In the genomic region with DNA sequence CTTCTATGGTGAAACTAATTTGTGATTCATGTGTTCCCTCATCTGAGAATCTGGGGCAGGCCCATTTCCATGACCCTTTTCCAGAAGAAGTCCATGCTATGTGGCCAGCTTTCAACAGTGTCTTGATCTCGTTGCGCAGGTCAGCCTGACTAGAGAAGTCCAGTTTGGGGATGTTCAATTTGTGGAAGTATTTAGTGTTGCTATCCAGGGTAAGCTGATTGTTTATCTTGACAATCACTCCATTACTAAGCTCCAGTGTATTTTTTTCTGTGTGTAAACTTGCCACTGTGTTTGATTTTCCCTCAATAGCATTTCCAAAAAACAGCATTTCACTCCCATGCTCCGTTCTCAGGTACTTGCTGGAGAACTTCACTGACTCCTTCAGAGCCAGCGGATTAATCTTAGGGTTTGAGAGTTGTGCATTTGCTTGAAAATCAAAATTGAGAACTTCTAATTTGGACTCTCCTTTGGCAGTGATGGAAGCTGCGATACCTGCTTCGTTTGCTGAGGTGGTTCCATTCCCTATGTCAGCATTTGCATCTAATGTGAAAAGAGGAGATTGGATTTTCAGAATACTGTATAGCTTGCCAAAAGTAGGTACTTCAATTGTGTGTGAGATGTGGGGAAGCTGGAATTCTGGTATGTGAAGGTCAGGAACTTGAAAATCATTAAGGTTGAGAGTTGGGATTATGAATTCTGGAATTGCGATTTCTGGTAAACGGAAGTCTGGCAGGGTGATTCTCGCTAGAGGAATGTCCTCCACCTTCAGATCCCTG, we compare ENCODE assay signal across 1 cellular context.
TF ChIP-seq lines count a peak whose summit lies in the region.

No MANE protein-coding gene starts in this region.

TF ChIP-seq in HepG2, 621 proteins besides CTCF, POLR2A, EP300 and RAD21 (continued from another document and continues in another):
- peak; percentile 82; the same call in 1 of the 2 replicates for TF ChIP-seq TIGD3 (CRISPR knock-in tag; IDR thresholded peaks at IDR 0.05; ENCODE audit: borderline replicate concordance)
- TF ChIP-seq U2AF1 (optimal IDR thresholded peaks at IDR 0.05; ENCODE audit: low read depth, low read length) = no peak
- TF ChIP-seq ZNF331 (CRISPR knock-in tag; IDR thresholded peaks at IDR 0.05) = no peak
- no peak for TF ChIP-seq ZNF615 (CRISPR knock-in tag; IDR thresholded peaks at IDR 0.05; ENCODE audit: borderline replicate concordance)
- TF ChIP-seq, protein P1, sequence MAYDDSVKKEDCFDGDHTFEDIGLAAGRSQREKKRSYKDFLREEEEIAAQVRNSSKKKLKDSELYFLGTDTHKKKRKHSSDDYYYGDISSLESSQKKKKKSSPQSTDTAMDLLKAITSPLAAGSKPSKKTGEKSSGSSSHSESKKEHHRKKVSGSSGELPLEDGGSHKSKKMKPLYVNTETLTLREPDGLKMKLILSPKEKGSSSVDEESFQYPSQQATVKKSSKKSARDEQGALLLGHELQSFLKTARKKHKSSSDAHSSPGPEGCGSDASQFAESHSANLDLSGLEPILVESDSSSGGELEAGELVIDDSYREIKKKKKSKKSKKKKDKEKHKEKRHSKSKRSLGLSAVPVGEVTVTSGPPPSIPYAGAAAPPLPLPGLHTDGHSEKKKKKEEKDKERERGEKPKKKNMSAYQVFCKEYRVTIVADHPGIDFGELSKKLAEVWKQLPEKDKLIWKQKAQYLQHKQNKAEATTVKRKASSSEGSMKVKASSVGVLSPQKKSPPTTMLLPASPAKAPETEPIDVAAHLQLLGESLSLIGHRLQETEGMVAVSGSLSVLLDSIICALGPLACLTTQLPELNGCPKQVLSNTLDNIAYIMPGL (CRISPR knock-in tag; IDR thresholded peaks at IDR 0.05; ENCODE audit: borderline replicate concordance in 1 of 2, low read depth in 1 of 2) = peak; percentile 2 to 32; a peak in 1 of 4 replicates
- no peak; the same call in 1 of the 2 replicates for TF ChIP-seq NKX3-1 (CRISPR knock-in tag; IDR thresholded peaks at IDR 0.05)
- TF ChIP-seq, protein P2, sequence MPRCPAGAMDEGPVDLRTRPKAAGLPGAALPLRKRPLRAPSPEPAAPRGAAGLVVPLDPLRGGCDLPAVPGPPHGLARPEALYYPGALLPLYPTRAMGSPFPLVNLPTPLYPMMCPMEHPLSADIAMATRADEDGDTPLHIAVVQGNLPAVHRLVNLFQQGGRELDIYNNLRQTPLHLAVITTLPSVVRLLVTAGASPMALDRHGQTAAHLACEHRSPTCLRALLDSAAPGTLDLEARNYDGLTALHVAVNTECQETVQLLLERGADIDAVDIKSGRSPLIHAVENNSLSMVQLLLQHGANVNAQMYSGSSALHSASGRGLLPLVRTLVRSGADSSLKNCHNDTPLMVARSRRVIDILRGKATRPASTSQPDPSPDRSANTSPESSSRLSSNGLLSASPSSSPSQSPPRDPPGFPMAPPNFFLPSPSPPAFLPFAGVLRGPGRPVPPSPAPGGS (CRISPR knock-in tag; IDR thresholded peaks at IDR 0.05) = no peak
- no peak for TF ChIP-seq KDM5A (IDR thresholded peaks at IDR 0.05; ENCODE audit: borderline replicate concordance, low read length)
- no peak for TF ChIP-seq HOXA7 (CRISPR knock-in tag; IDR thresholded peaks at IDR 0.05)
- TF ChIP-seq, protein P3, sequence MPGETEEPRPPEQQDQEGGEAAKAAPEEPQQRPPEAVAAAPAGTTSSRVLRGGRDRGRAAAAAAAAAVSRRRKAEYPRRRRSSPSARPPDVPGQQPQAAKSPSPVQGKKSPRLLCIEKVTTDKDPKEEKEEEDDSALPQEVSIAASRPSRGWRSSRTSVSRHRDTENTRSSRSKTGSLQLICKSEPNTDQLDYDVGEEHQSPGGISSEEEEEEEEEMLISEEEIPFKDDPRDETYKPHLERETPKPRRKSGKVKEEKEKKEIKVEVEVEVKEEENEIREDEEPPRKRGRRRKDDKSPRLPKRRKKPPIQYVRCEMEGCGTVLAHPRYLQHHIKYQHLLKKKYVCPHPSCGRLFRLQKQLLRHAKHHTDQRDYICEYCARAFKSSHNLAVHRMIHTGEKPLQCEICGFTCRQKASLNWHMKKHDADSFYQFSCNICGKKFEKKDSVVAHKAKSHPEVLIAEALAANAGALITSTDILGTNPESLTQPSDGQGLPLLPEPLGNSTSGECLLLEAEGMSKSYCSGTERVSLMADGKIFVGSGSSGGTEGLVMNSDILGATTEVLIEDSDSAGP (CRISPR knock-in tag; IDR thresholded peaks at IDR 0.05; ENCODE audit: borderline replicate concordance) = no peak
- peak; percentile 42; the same call in 1 of the 2 replicates for TF ChIP-seq SIN3A (IDR thresholded peaks at IDR 0.05; ENCODE audit: borderline replicate concordance, low read depth, low read length)
- TF ChIP-seq ZNF253 (CRISPR knock-in tag; IDR thresholded peaks at IDR 0.05; ENCODE audit: borderline replicate concordance) = no peak
- TF ChIP-seq SSRP1 (CRISPR knock-in tag; IDR thresholded peaks at IDR 0.05) = peak; percentile 69
- TF ChIP-seq PHB2 (IDR thresholded peaks at IDR 0.05; ENCODE audit: partially characterized antibody) = no peak
- TF ChIP-seq, protein P4, sequence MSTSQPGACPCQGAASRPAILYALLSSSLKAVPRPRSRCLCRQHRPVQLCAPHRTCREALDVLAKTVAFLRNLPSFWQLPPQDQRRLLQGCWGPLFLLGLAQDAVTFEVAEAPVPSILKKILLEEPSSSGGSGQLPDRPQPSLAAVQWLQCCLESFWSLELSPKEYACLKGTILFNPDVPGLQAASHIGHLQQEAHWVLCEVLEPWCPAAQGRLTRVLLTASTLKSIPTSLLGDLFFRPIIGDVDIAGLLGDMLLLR (CRISPR knock-in tag; IDR thresholded peaks at IDR 0.05) = no peak
- TF ChIP-seq, protein P5, sequence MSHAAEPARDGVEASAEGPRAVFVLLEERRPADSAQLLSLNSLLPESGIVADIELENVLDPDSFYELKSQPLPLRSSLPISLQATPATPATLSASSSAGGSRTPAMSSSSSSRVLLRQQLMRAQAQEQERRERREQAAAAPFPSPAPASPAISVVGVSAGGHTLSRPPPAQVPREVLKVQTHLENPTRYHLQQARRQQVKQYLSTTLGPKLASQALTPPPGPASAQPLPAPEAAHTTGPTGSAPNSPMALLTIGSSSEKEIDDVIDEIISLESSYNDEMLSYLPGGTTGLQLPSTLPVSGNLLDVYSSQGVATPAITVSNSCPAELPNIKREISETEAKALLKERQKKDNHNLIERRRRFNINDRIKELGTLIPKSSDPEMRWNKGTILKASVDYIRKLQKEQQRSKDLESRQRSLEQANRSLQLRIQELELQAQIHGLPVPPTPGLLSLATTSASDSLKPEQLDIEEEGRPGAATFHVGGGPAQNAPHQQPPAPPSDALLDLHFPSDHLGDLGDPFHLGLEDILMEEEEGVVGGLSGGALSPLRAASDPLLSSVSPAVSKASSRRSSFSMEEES (CRISPR knock-in tag; IDR thresholded peaks at IDR 0.05) = no peak; the same call in 1 of the 2 replicates
- TF ChIP-seq NCOA5 (CRISPR knock-in tag; IDR thresholded peaks at IDR 0.05) = peak; percentile 22
- TF ChIP-seq DMTF1 (CRISPR knock-in tag; IDR thresholded peaks at IDR 0.05) = no peak
- no peak for TF ChIP-seq ZNF644 (CRISPR knock-in tag; IDR thresholded peaks at IDR 0.05; ENCODE audit: low read depth)
- no peak for TF ChIP-seq HIVEP1 (CRISPR knock-in tag; IDR thresholded peaks at IDR 0.05)
- no peak for TF ChIP-seq FOSL2 (CRISPR knock-in tag; IDR thresholded peaks at IDR 0.05)
- TF ChIP-seq ZNF326 (CRISPR knock-in tag; IDR thresholded peaks at IDR 0.05; ENCODE audit: borderline replicate concordance) = no peak
- TF ChIP-seq ZIK1 (CRISPR knock-in tag; IDR thresholded peaks at IDR 0.05; ENCODE audit: borderline replicate concordance, low read depth) = no peak
- no peak for TF ChIP-seq PHF8 (CRISPR knock-in tag; IDR thresholded peaks at IDR 0.05)
- TF ChIP-seq GTF3A (CRISPR knock-in tag; conservative IDR thresholded peaks at IDR 0.05) = 0 out of 2 replicates have a peak, but pooled peaks have one; percentile 71
- no peak for TF ChIP-seq ZEB1 (IDR thresholded peaks at IDR 0.05; ENCODE audit: insufficient replicate concordance, low read depth)
- no peak; the same call in 1 of the 2 replicates for TF ChIP-seq CREB3 (CRISPR knock-in tag; IDR thresholded peaks at IDR 0.05)
- no peak for TF ChIP-seq SIX4 (CRISPR knock-in tag; IDR thresholded peaks at IDR 0.05)
- TF ChIP-seq KAT7 (CRISPR knock-in tag; IDR thresholded peaks at IDR 0.05; ENCODE audit: borderline replicate concordance) = no peak
- TF ChIP-seq FOXJ3 (CRISPR knock-in tag; IDR thresholded peaks at IDR 0.05; ENCODE audit: borderline replicate concordance) = no peak
- TF ChIP-seq, protein P6, sequence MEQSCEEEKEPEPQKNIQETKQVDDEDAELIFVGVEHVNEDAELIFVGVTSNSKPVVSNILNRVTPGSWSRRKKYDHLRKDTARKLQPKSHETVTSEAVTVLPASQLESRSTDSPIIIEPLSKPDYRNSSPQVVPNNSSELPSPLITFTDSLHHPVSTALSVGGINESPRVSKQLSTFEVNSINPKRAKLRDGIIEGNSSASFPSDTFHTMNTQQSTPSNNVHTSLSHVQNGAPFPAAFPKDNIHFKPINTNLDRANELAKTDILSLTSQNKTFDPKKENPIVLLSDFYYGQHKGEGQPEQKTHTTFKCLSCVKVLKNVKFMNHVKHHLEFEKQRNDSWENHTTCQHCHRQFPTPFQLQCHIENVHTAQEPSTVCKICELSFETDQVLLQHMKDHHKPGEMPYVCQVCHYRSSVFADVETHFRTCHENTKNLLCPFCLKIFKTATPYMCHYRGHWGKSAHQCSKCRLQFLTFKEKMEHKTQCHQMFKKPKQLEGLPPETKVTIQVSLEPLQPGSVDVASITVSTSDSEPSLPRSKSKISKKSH (CRISPR knock-in tag; IDR thresholded peaks at IDR 0.05; ENCODE audit: borderline replicate concordance) = no peak
- no peak for TF ChIP-seq NFKB2 (CRISPR knock-in tag; IDR thresholded peaks at IDR 0.05; ENCODE audit: borderline replicate concordance)
- TF ChIP-seq, protein P7, sequence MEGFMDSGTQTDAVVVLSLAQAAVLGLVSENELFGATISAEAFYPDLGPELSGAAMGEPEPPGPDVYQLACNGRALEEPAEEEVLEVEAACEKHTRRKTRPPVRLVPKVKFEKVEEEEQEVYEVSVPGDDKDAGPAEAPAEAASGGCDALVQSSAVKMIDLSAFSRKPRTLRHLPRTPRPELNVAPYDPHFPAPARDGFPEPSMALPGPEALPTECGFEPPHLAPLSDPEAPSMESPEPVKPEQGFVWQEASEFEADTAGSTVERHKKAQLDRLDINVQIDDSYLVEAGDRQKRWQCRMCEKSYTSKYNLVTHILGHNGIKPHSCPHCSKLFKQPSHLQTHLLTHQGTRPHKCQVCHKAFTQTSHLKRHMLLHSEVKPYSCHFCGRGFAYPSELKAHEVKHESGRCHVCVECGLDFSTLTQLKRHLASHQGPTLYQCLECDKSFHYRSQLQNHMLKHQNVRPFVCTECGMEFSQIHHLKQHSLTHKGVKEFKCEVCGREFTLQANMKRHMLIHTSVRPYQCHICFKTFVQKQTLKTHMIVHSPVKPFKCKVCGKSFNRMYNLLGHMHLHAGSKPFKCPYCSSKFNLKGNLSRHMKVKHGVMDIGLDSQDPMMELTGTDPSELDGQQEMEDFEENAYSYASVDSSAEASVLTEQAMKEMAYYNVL (CRISPR knock-in tag; IDR thresholded peaks at IDR 0.05; ENCODE audit: borderline replicate concordance) = no peak
- no peak for TF ChIP-seq SRSF4 (IDR thresholded peaks at IDR 0.05; ENCODE audit: low read depth, low read length, poor library complexity, severe bottlenecking)
- no peak for TF ChIP-seq CREM (IDR thresholded peaks at IDR 0.05)
- TF ChIP-seq CREM (CRISPR knock-in tag; IDR thresholded peaks at IDR 0.05) = no peak
- TF ChIP-seq MATR3 (CRISPR knock-in tag; IDR thresholded peaks at IDR 0.05) = no peak
- TF ChIP-seq NONO (IDR thresholded peaks at IDR 0.05) = no peak
- TF ChIP-seq NONO (CRISPR knock-in tag; conservative IDR thresholded peaks at IDR 0.05) = no peak; the same call in none of the 2 replicates
